Comparison of ENCODE assay signal across 2 cellular contexts in the genomic region with DNA sequence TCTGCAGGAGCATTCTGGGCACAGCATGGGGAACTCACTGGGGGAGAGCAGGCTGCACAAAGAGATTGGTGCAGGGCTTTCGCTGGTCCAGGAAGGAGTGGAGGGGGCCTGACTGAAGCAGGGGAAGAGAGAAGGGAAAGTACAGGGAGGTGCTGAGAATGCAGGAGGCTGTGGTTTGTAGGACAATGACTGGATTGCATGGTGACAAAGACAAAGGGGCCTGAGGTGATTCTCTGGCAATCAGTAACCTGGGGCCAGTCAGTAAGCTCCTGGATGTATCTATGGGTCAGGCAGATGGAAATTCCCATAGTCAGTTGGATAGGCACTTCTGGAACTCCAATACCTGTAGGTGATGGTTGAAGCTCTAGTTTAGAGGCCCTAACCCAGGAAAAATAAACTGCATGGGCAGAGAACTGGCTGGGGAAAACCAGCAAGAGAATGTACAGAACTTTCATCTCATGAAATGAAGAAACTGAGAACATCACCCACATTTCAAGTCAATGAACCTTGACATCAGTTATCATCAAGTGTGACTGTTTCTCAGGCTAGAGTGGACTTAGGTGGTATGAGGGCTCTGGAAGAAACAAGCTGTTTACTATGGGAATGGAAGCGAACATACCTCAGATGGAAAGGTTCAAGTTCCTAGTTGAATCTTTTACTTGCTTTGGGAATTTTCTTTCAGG.
TF ChIP-seq lines count a peak whose summit lies in the region.

No MANE protein-coding gene starts in this region.

TF ChIP-seq in GM12891, 5 proteins besides CTCF, POLR2A, EP300 and RAD21:
- TF ChIP-seq POU2F2 (IDR thresholded peaks at IDR 0.05; ENCODE audit: low read depth, low read length) (no peak), PAX5 (IDR thresholded peaks at IDR 0.05; ENCODE audit: insufficient read depth, low read length, severe bottlenecking) (no peak), SPI1 (IDR thresholded peaks at IDR 0.05; ENCODE audit: low read depth, low read length) (no peak), POLR2AphosphoS5 (IDR thresholded peaks at IDR 0.05; ENCODE audit: low read depth, low read length) (no peak), TAF1 (IDR thresholded peaks at IDR 0.05; ENCODE audit: low read depth, low read length) (no peak)

TF ChIP-seq in IMR-90, 13 proteins besides CTCF, POLR2A, EP300 and RAD21 (continued from another document):
- TF ChIP-seq CEBPB (IDR thresholded peaks at IDR 0.05; ENCODE audit: low read depth, low read length) (no peak), BHLHE40 (IDR thresholded peaks at IDR 0.05; ENCODE audit: low read depth, low read length) (no peak), SMC3 (IDR thresholded peaks at IDR 0.05; ENCODE audit: low read depth, low read length) (no peak), NFE2L2 (IDR thresholded peaks at IDR 0.05; ENCODE audit: low read depth, low read length) (no peak), RFX5 (IDR thresholded peaks at IDR 0.05; ENCODE audit: low read depth, low read length) (no peak), MXI1 (IDR thresholded peaks at IDR 0.05; ENCODE audit: borderline replicate concordance, low read depth, low read length) (no peak), FOS (IDR thresholded peaks at IDR 0.05; ENCODE audit: low read depth, low read length) (no peak)
- TF ChIP-seq, protein P1, sequence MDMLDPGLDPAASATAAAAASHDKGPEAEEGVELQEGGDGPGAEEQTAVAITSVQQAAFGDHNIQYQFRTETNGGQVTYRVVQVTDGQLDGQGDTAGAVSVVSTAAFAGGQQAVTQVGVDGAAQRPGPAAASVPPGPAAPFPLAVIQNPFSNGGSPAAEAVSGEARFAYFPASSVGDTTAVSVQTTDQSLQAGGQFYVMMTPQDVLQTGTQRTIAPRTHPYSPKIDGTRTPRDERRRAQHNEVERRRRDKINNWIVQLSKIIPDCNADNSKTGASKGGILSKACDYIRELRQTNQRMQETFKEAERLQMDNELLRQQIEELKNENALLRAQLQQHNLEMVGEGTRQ (IDR thresholded peaks at IDR 0.05; ENCODE audit: low read depth, low read length) = no peak
TF ChIP-seq in IMR-90: peak in this region for 0.
